In genomic region chr20:63015147-63015664, GRCh38 we compare ENCODE assay signal across 18 cellular contexts. TPM values are rescaled to one million over a fixed set of nuclear protein-coding genes. Genes with fewer than 3 reads are reported as not detected.
"Had no signal": no experiment of that assay in that cellular context is flagged by ENCODE, and none has a peak within 500 bp of the region (broad histone marks: within the 10 kb centered on the region; RNA-seq: fewer than 3 reads in every experiment).

No MANE protein-coding gene starts in this region.

- H3K36me3 ChIP-seq: right lobe of liver, upper lobe of left lung had no signal

- H3K27ac Mint-ChIP-seq: activated CD8-positive, alpha-beta memory T cell treated with anti-CD3 and anti-CD28 coated beads, Interleukin-2, amount 10 ng/mL, durations not matched to agents 7 days and 5 days; activated naive CD4-positive, alpha-beta T cell treated with anti-CD3 and anti-CD28 coated beads, Interleukin-2, amount 50 U/mL, for 24 hours; activated T-cell treated with anti-CD3 and anti-CD28 coated beads, Interleukin-2, amount 50 U/mL, for 24 hours had no signal

- H3K4me3 Mint-ChIP-seq: activated CD8-positive, alpha-beta memory T cell treated with anti-CD3 and anti-CD28 coated beads, Interleukin-2, amount 10 ng/mL, durations not matched to agents 7 days and 5 days; activated naive CD4-positive, alpha-beta T cell treated with anti-CD3 and anti-CD28 coated beads, Interleukin-2, amount 50 U/mL, for 24 hours; activated T-cell treated with anti-CD3 and anti-CD28 coated beads, Interleukin-2, amount 50 U/mL, for 24 hours; central memory CD8-positive, alpha-beta T cell; naive thymus-derived CD4-positive, alpha-beta T cell had no signal

- H3K4me3 ChIP-seq: body of pancreas, lung, psoas muscle, right lobe of liver, upper lobe of left lung had no signal

- DNase-seq: activated CD4-positive, alpha-beta T cell treated with anti-CD3 and anti-CD28 coated beads, Interleukin-2, amount 50 U/mL, for 4 hours; activated CD8-positive, alpha-beta memory T cell treated with anti-CD3 and anti-CD28 coated beads, Interleukin-2, amount 10 ng/mL, durations not matched to agents 7 days and 5 days; activated effector memory CD4-positive, alpha-beta T cell treated with Interleukin-2 at 50 U/mL for 16 hours; activated T-cell treated with anti-CD3 and anti-CD28 coated beads, Interleukin-2, amount 50 U/mL, for 24 hours; body of pancreas; hypothalamus; left colon; stimulated activated naive CD4-positive, alpha-beta T cell treated with Interleukin-2 at 50 U/mL for 16 hours; T-helper 2 cell; upper lobe of left lung had no signal

- H3K27ac ChIP-seq: body of pancreas, psoas muscle, right lobe of liver, upper lobe of left lung had no signal

- H3K9me3 ChIP-seq: right lobe of liver had no signal

- H3K4me1 ChIP-seq: body of pancreas, psoas muscle, right lobe of liver had no signal

RNA-seq across cellular contexts. Expression of gene BHLHE23, which starts 8.4 kb away (rescaled TPM):
- total RNA-seq: activated CD8-positive, alpha-beta memory T cell treated with anti-CD3 and anti-CD28 coated beads, Interleukin-2, amount 10 ng/mL, durations not matched to agents 7 days and 5 days; body of pancreas; glomerular endothelial cell; left colon; lung; naive thymus-derived CD4-positive, alpha-beta T cell; osteoblast; psoas muscle; right lobe of liver; upper lobe of left lung had no signal
